Comparison of ENCODE assay signal across 9 cellular contexts in genomic region chr5:141476132-141476909, GRCh38. TPM values are rescaled to one million over a fixed set of nuclear protein-coding genes. Genes with fewer than 3 reads are reported as not detected.
DNase-seq lines count a peak whose midpoint lies in the region; ATAC-seq, FAIRE-seq and TF ChIP-seq lines count a peak whose summit lies in the region.
"Had no signal": no experiment of that assay in that cellular context is flagged by ENCODE, and none has a peak within 500 bp of the region (broad histone marks: within the 10 kb centered on the region; RNA-seq: fewer than 3 reads in every experiment).

No MANE protein-coding gene starts in this region.

- peaks cover 17% of the 10 kb centered on the region for H3K4me1 ChIP-seq in CD4-positive, CD25-positive, alpha-beta regulatory T cell (ENCODE audit: control insufficient read depth, insufficient read depth, low read length, poor library complexity, severe bottlenecking)
- H3K4me1 ChIP-seq in RWPE2 (ENCODE audit: insufficient read depth, poor library complexity, severe bottlenecking) = no peaks in the 10 kb centered on the region
- peaks cover 0 to 5% (median 3%) of the 10 kb centered on the region in 4 experiments; a peak in 4 of 7 replicates for H3K4me1 ChIP-seq in H1 (replicated peaks in 1 of 4; ENCODE audit: control insufficient read depth in 3 of 4, insufficient read depth in 4 of 4, low read length in 3 of 4)
- peaks cover 26% of the 10 kb centered on the region for H3K4me1 ChIP-seq in upper lobe of right lung

- H3K23ac ChIP-seq in H1 (ENCODE audit: insufficient read length) = no peak overlapping the region

- H4K91ac ChIP-seq in H1 (replicated peaks; ENCODE audit: insufficient read length, low read length) = no peak overlapping the region

- no peak overlapping the region for H2BK120ac ChIP-seq in H1 (replicated peaks; ENCODE audit: low read depth, low read length)

- intact Hi-C loops in upper lobe of right lung (cut with DNase I) = no loop called here

- no peak overlapping the region for H2BK5ac ChIP-seq in H1 (ENCODE audit: low read depth, low read length)

- TF ChIP-seq EP300 in H1 (IDR thresholded peaks at IDR 0.05; ENCODE audit: borderline replicate concordance in 1 of 2, low read depth in 2 of 2, low read length in 2 of 2) = no peak

- DNase-seq in CD4-positive, CD25-positive, alpha-beta regulatory T cell = peak in 1 of 3 donors; percentile 10
- no peak for DNase-seq in RWPE2 (ENCODE audit: low spot score)
- DNase-seq in H1 (ENCODE audit: low read depth in 1 of 2, low spot score in 2 of 2) = peak in 1 of 2 experiments; percentile 75
- DNase-seq in mesothelial cell of epicardium (ENCODE audit: low spot score in 2 of 2, unreplicated experiment in 2 of 2) = peak in 1 of 2 experiments; percentile 65
- peak; percentile 72 for DNase-seq in upper lobe of right lung
- DNase-seq in NCI-H187 treated with DMSO at 0.1 percent for 48 hours (lab: John Stamatoyannopoulos, UW) = no peak

- H2BK12ac ChIP-seq in H1 (ENCODE audit: low read depth, low read length) = no peak overlapping the region

- H3K23me2 ChIP-seq in H1 (ENCODE audit: low read depth, low read length) = no peaks in the 10 kb centered on the region; the same call in 1 of the 2 replicates

- H4K5ac ChIP-seq in H1 (ENCODE audit: insufficient read length, low read depth, low read length) = no peak overlapping the region

- no peak overlapping the region for H2BK15ac ChIP-seq in H1 (ENCODE audit: low read length)

- H3K27me3 ChIP-seq in CD4-positive, CD25-positive, alpha-beta regulatory T cell (ENCODE audit: control insufficient read depth, insufficient read depth, low read length) = peaks cover 50% of the 10 kb centered on the region
- H3K27me3 ChIP-seq in RWPE2 (ENCODE audit: insufficient read depth, poor library complexity, severe bottlenecking) = no peaks in the 10 kb centered on the region
- peaks cover 11 to 24% (median 23%) of the 10 kb centered on the region in 4 experiments for H3K27me3 ChIP-seq in H1 (replicated peaks in 1 of 4; ENCODE audit: control insufficient read depth in 3 of 4, extremely low read depth in 1 of 4, insufficient read depth in 3 of 4, low read length in 3 of 4)
- H3K27me3 ChIP-seq in upper lobe of right lung = peaks cover 6% of the 10 kb centered on the region

- peak overlapping the region; percentile 32 for H3K4me3 ChIP-seq in CD4-positive, CD25-positive, alpha-beta regulatory T cell (ENCODE audit: low read depth, low read length)
- H3K4me3 ChIP-seq in RWPE2 (ENCODE audit: severe bottlenecking) (peak overlapping the region; percentile 40), H1 (ENCODE audit: extremely low read depth in 1 of 4, insufficient read depth in 2 of 4, low read depth in 3 of 4, low read length in 4 of 4) (peak overlapping the region; percentile 68 to 85 (median 74)), upper lobe of right lung (peak overlapping the region; percentile 64)

- H3K27ac ChIP-seq in CD4-positive, CD25-positive, alpha-beta regulatory T cell (ENCODE audit: insufficient read depth, low read length, poor library complexity, severe bottlenecking) = no peak overlapping the region
- H3K27ac ChIP-seq in RWPE2 (ENCODE audit: poor library complexity, severe bottlenecking) = peak overlapping the region; percentile 55
- no peak overlapping the region for H3K27ac ChIP-seq in H1 (ENCODE audit: low read depth, low read length)
- H3K27ac ChIP-seq in upper lobe of right lung = peak overlapping the region; percentile 81

- peak overlapping the region; percentile 69; the same call in 1 of the 2 replicates for H4K8ac ChIP-seq in H1 (ENCODE audit: extremely low read depth, insufficient read depth, low read length)

- H2BK20ac ChIP-seq in H1 (ENCODE audit: low read length) = no peak overlapping the region

- no peak overlapping the region for H3K56ac ChIP-seq in H1 (replicated peaks; ENCODE audit: insufficient read length, low read depth, low read length)

- H2AFZ ChIP-seq in H1 (ENCODE audit: low read length) = peak overlapping the region; percentile 53

- peak in 1 of 2 donors; percentile 16 for ATAC-seq in CD4-positive, CD25-positive, alpha-beta regulatory T cell (ENCODE audit: low read depth in 2 of 2)
- ATAC-seq in GM19025 (IDR thresholded peaks at IDR 0.05; ENCODE audit: low read depth, unreplicated experiment) = peak; percentile 19
- ATAC-seq in HG03354 (IDR thresholded peaks at IDR 0.05; ENCODE audit: poor library complexity, severe bottlenecking, unreplicated experiment) = peak; percentile 28
- ATAC-seq in RWPE2 (ENCODE audit: low read depth) = peak; percentile 58
- peak; percentile 52 for ATAC-seq in upper lobe of right lung

- H3K9me3 Mint-ChIP-seq in CD4-positive, CD25-positive, alpha-beta regulatory T cell = peaks cover 0 to 1% (median 0%) of the 10 kb centered on the region in 7 donors
- no peaks in the 10 kb centered on the region for H3K9me3 Mint-ChIP-seq in mesothelial cell of epicardium

- H3K79me1 ChIP-seq in H1 (ENCODE audit: low read depth, low read length) = no peaks in the 10 kb centered on the region

- H3K4me1 Mint-ChIP-seq in CD4-positive, CD25-positive, alpha-beta regulatory T cell = peaks cover 0 to 22% (median 10%) of the 10 kb centered on the region in 4 donors
- peaks cover 43% of the 10 kb centered on the region for H3K4me1 Mint-ChIP-seq in mesothelial cell of epicardium

- CTCF ChIA-PET in H1 (lab: Charles Lee; ENCODE audit: partially characterized antibody) = interaction anchor here (0.7 to 8.6 kb wide), 19 partner anchors 14 to 267 kb away, joined by 3 to 218 read pairs (median 4); partner anchors contain the start of genes PCDHB12, PCDHGA10, PCDHGA12 and PCDHGA8

- TF ChIP-seq CTCF in RWPE2 (IDR thresholded peaks at IDR 0.05; ENCODE audit: poor library complexity, severe bottlenecking) (no peak), H1 (IDR thresholded peaks at IDR 0.05; ENCODE audit: control extremely low read depth in 1 of 3, insufficient read depth in 1 of 3, low read depth in 1 of 3, low read length in 3 of 3) (no peak), mesothelial cell of epicardium (IDR thresholded peaks at IDR 0.05; ENCODE audit: unreplicated experiment) (no peak), upper lobe of right lung (IDR thresholded peaks at IDR 0.05) (no peak)

- no peak overlapping the region for H3K14ac ChIP-seq in H1 (ENCODE audit: insufficient read length)

- WGBS in H1 (ENCODE audit: extremely low coverage in 1 of 2, insufficient coverage in 1 of 2, insufficient read length in 1 of 2, insufficient replicate concordance in 2 of 2, low coverage in 1 of 2, low lambda C conversion rate in 2 of 2, missing lambda C conversion rate in 1 of 2), 2 experiments = 9% methylated on average over 58 of the region's 58 CpGs; no CpG with 5 or more reads in 1 of the 2 experiments

- peak overlapping the region; percentile 27 to 74 (median 53) for H3K9ac ChIP-seq in H1 (replicated peaks in 1 of 4; ENCODE audit: extremely low read depth in 1 of 4, low read depth in 3 of 4, low read length in 3 of 4)

- H3K9me3 ChIP-seq in CD4-positive, CD25-positive, alpha-beta regulatory T cell (ENCODE audit: control insufficient read depth in 2 of 2, low read length in 2 of 2) = no peaks in the 10 kb centered on the region
- peaks cover 3% of the 10 kb centered on the region for H3K9me3 ChIP-seq in RWPE2 (ENCODE audit: severe bottlenecking)
- no peaks in the 10 kb centered on the region for H3K9me3 ChIP-seq in H1 (ENCODE audit: insufficient read depth in 2 of 2, low read depth in 1 of 2, low read length in 1 of 2)
- H3K9me3 ChIP-seq in upper lobe of right lung = no peaks in the 10 kb centered on the region

- peaks cover 71% of the 10 kb centered on the region for H3K27me3 Mint-ChIP-seq in CD4-positive, CD25-positive, alpha-beta regulatory T cell
- no peaks in the 10 kb centered on the region for H3K27me3 Mint-ChIP-seq in mesothelial cell of epicardium (ENCODE audit: low read depth)

- peak overlapping the region in 1 of 3 donors; percentile 44 for H3K27ac Mint-ChIP-seq in CD4-positive, CD25-positive, alpha-beta regulatory T cell
- peak overlapping the region; percentile 99 for H3K27ac Mint-ChIP-seq in mesothelial cell of epicardium

- peak overlapping the region; percentile 98 to 100 for H3K4me2 ChIP-seq in H1 (ENCODE audit: insufficient read depth in 1 of 2, low read depth in 2 of 2, low read length in 2 of 2)

- no peaks in the 10 kb centered on the region for H3K36me3 ChIP-seq in CD4-positive, CD25-positive, alpha-beta regulatory T cell (ENCODE audit: control insufficient read depth, insufficient read depth, low read length)
- H3K36me3 ChIP-seq in RWPE2 (ENCODE audit: low read depth) = 0 out of 2 replicates have a peak, but pooled peaks cover 4% of the 10 kb centered on the region
- no peaks in the 10 kb centered on the region for H3K36me3 ChIP-seq in H1 (ENCODE audit: control insufficient read depth in 2 of 4, insufficient read depth in 4 of 4, low read length in 3 of 4)
- H3K36me3 ChIP-seq in upper lobe of right lung = no peaks in the 10 kb centered on the region

- no peak for TF ChIP-seq RAD21 in H1 (IDR thresholded peaks at IDR 0.05 in 1 of 2, conservative IDR thresholded peaks at IDR 0.05 in 1 of 2; ENCODE audit: low read depth in 2 of 2, low read length in 2 of 2)

- no peak overlapping the region for H3K4ac ChIP-seq in H1 (replicated peaks; ENCODE audit: insufficient read length, low read depth, low read length)

- FAIRE-seq in H1 (lab: Jason Lieb, UNC) = no peak
- FAIRE-seq: TTC549 had no signal

- no peak for TF ChIP-seq POLR2A in H1 (IDR thresholded peaks at IDR 0.05; ENCODE audit: control extremely low read depth in 1 of 2, low read depth in 2 of 2, low read length in 2 of 2)

- H3K18ac ChIP-seq in H1 (ENCODE audit: extremely low read depth, low read length) = no peak overlapping the region; the same call in 1 of the 2 replicates

- no peak overlapping the region for H2AK5ac ChIP-seq in H1 (ENCODE audit: low read depth, low read length)

- H3K4me3 Mint-ChIP-seq in CD4-positive, CD25-positive, alpha-beta regulatory T cell = peak overlapping the region; percentile 4 to 90 (median 81)
- H3K4me3 Mint-ChIP-seq in mesothelial cell of epicardium = peak overlapping the region; percentile 94

- POLR2A ChIA-PET in H1 (lab: Charles Lee; ENCODE audit: partially characterized antibody) = interaction anchor here (1.4 to 1.9 kb wide), 3 partner anchors 9 to 156 kb away, joined by 4 to 8 read pairs (median 6); partner anchors contain the start of gene TAF7

- no peaks in the 10 kb centered on the region for H3K36me3 Mint-ChIP-seq in CD4-positive, CD25-positive, alpha-beta regulatory T cell
- peaks cover 31% of the 10 kb centered on the region for H3K36me3 Mint-ChIP-seq in mesothelial cell of epicardium

- H4K20me1 ChIP-seq in H1 (replicated peaks in 1 of 2; ENCODE audit: control insufficient read depth in 1 of 2, insufficient read depth in 2 of 2, low read length in 2 of 2) = peaks cover 0 to 14% of the 10 kb centered on the region in 2 experiments

- no peaks in the 10 kb centered on the region for H3K79me2 ChIP-seq in H1 (ENCODE audit: control insufficient read depth in 1 of 2, insufficient read depth in 2 of 2, low read length in 2 of 2)

RNA-seq across cellular contexts. Expression of gene PCDHGC3, which starts 0.6 kb away (rescaled TPM):
- 0.35 TPM for total RNA-seq in CD4-positive, CD25-positive, alpha-beta regulatory T cell
- under 1 TPM in 1 of 4 donors, not detected in 3; 0.09 TPM for polyA plus RNA-seq in CD4-positive, CD25-positive, alpha-beta regulatory T cell
- total RNA-seq in H1 (2021; fragmentation: NEBNext Ultra II Directional; extraction: Animal tissue kit (Norgen Biotek cat#: 25700)) = 18.6 and 19.6 TPM in 2 replicates
- polyA plus RNA-seq in H1 (2011; rRNA removed) = 4.7 and 11.3 TPM in 2 replicates
- polyA plus RNA-seq in H1 (2011; cell fraction: cytosol; rRNA removed) = 4.5 TPM
- polyA plus RNA-seq in H1 (2011; cell fraction: nucleus; rRNA removed) = 7.3 TPM
- polyA plus RNA-seq in H1 (2012, experiment 1 of 2) = 25.4 to 29.6 TPM (median 28.0 TPM) in 4 replicates
- 27.0 TPM for polyA plus RNA-seq in H1 (2012, experiment 2 of 2)
- polyA plus RNA-seq in H1 (2013, experiment 1 of 2) = 56.3 TPM
- polyA plus RNA-seq in H1 (2013, experiment 2 of 2) = 50.4 TPM
- polyA minus RNA-seq in H1 (2011; rRNA and poly(A)+ RNA removed) = 8.8 and 9.8 TPM in 2 replicates
- 5.9 TPM for polyA minus RNA-seq in H1 (2011; cell fraction: cytosol; rRNA and poly(A)+ RNA removed)
- 14.3 TPM for polyA minus RNA-seq in H1 (2011; cell fraction: nucleus; rRNA and poly(A)+ RNA removed)
- total RNA-seq in mesothelial cell of epicardium = 80.2 to 82.9 TPM (median 80.6 TPM) in 3 replicates
- 109 TPM for total RNA-seq in upper lobe of right lung

RNA-seq across cellular contexts. Expression of gene PCDHGC4, which starts 8.5 kb away (rescaled TPM):
- not detected for total RNA-seq in CD4-positive, CD25-positive, alpha-beta regulatory T cell
- polyA plus RNA-seq in CD4-positive, CD25-positive, alpha-beta regulatory T cell = not detected
- 2.4 and 2.6 TPM in 2 replicates for total RNA-seq in H1 (2021; fragmentation: NEBNext Ultra II Directional; extraction: Animal tissue kit (Norgen Biotek cat#: 25700))
- polyA plus RNA-seq in H1 (2011; rRNA removed) = 2.1 and 2.8 TPM in 2 replicates
- 2.2 TPM for polyA plus RNA-seq in H1 (2011; cell fraction: cytosol; rRNA removed)
- 5.0 TPM for polyA plus RNA-seq in H1 (2011; cell fraction: nucleus; rRNA removed)
- 1.8 to 2.4 TPM (median 2.0 TPM) in 4 replicates for polyA plus RNA-seq in H1 (2012, experiment 1 of 2)
- 1.7 TPM for polyA plus RNA-seq in H1 (2012, experiment 2 of 2)
- polyA plus RNA-seq in H1 (2013, experiment 1 of 2) = 4.1 TPM
- 3.1 TPM for polyA plus RNA-seq in H1 (2013, experiment 2 of 2)
- polyA minus RNA-seq in H1 (2011; rRNA and poly(A)+ RNA removed) = 8.5 and 9.4 TPM in 2 replicates
- polyA minus RNA-seq in H1 (2011; cell fraction: cytosol; rRNA and poly(A)+ RNA removed) = 3.4 TPM
- polyA minus RNA-seq in H1 (2011; cell fraction: nucleus; rRNA and poly(A)+ RNA removed) = 12.8 TPM
- 5.2 to 6.2 TPM (median 5.2 TPM) in 3 replicates for total RNA-seq in mesothelial cell of epicardium
- total RNA-seq in upper lobe of right lung = 1.8 TPM

RNA-seq across cellular contexts. Expression of gene PCDHGC5, which starts 12.6 kb away (rescaled TPM):
- total RNA-seq in CD4-positive, CD25-positive, alpha-beta regulatory T cell = not detected
- not detected for polyA plus RNA-seq in CD4-positive, CD25-positive, alpha-beta regulatory T cell
- 0.78 and 1.1 TPM in 2 replicates for total RNA-seq in H1 (2021; fragmentation: NEBNext Ultra II Directional; extraction: Animal tissue kit (Norgen Biotek cat#: 25700))
- polyA plus RNA-seq in H1 (2011; rRNA removed) = 0.41 and 0.66 TPM in 2 replicates
- polyA plus RNA-seq in H1 (2011; cell fraction: cytosol; rRNA removed) = 0.28 TPM
- 4.3 TPM for polyA plus RNA-seq in H1 (2011; cell fraction: nucleus; rRNA removed)
- 0.28 to 0.43 TPM (median 0.35 TPM) in 4 replicates for polyA plus RNA-seq in H1 (2012, experiment 1 of 2)
- 0.14 TPM for polyA plus RNA-seq in H1 (2012, experiment 2 of 2)
- polyA plus RNA-seq in H1 (2013, experiment 1 of 2) = 0.39 TPM
- 0.22 TPM for polyA plus RNA-seq in H1 (2013, experiment 2 of 2)
- 4.3 and 5.6 TPM in 2 replicates for polyA minus RNA-seq in H1 (2011; rRNA and poly(A)+ RNA removed)
- polyA minus RNA-seq in H1 (2011; cell fraction: cytosol; rRNA and poly(A)+ RNA removed) = 0.37 TPM
- polyA minus RNA-seq in H1 (2011; cell fraction: nucleus; rRNA and poly(A)+ RNA removed) = 11.0 TPM
- total RNA-seq in mesothelial cell of epicardium (2.6 to 3.5 TPM (median 3.5 TPM) in 3 replicates), upper lobe of right lung (1.4 TPM)

RNA-seq across cellular contexts. Expression of gene PCDHGA12, which starts 46.0 kb away (rescaled TPM):
- not detected for total RNA-seq in CD4-positive, CD25-positive, alpha-beta regulatory T cell
- not detected for polyA plus RNA-seq in CD4-positive, CD25-positive, alpha-beta regulatory T cell
- 1.0 and 1.3 TPM in 2 replicates for total RNA-seq in H1 (2021; fragmentation: NEBNext Ultra II Directional; extraction: Animal tissue kit (Norgen Biotek cat#: 25700))
- polyA plus RNA-seq in H1 (2011; rRNA removed) = 0.88 and 1.2 TPM in 2 replicates
- 0.37 TPM for polyA plus RNA-seq in H1 (2011; cell fraction: cytosol; rRNA removed)
- 8.1 TPM for polyA plus RNA-seq in H1 (2011; cell fraction: nucleus; rRNA removed)
- 0.41 to 0.49 TPM (median 0.46 TPM) in 4 replicates for polyA plus RNA-seq in H1 (2012, experiment 1 of 2)
- not detected for polyA plus RNA-seq in H1 (2012, experiment 2 of 2)
- polyA plus RNA-seq in H1 (2013, experiment 1 of 2) = 0.36 TPM
- polyA plus RNA-seq in H1 (2013, experiment 2 of 2) = 0.31 TPM
- 2.4 and 2.7 TPM in 2 replicates for polyA minus RNA-seq in H1 (2011; rRNA and poly(A)+ RNA removed)
- 0.81 TPM for polyA minus RNA-seq in H1 (2011; cell fraction: cytosol; rRNA and poly(A)+ RNA removed)
- polyA minus RNA-seq in H1 (2011; cell fraction: nucleus; rRNA and poly(A)+ RNA removed) = 12.0 TPM
- total RNA-seq in mesothelial cell of epicardium (4.1 to 5.2 TPM (median 4.5 TPM) in 3 replicates), upper lobe of right lung (7.6 TPM)

RNA-seq across cellular contexts. Expression of gene PCDHGA11, which starts 55.5 kb away (rescaled TPM):
- total RNA-seq in CD4-positive, CD25-positive, alpha-beta regulatory T cell = not detected
- polyA plus RNA-seq in CD4-positive, CD25-positive, alpha-beta regulatory T cell = not detected
- total RNA-seq in H1 (2021; fragmentation: NEBNext Ultra II Directional; extraction: Animal tissue kit (Norgen Biotek cat#: 25700)) = 8.2 and 8.3 TPM in 2 replicates
- 2.2 and 2.7 TPM in 2 replicates for polyA plus RNA-seq in H1 (2011; rRNA removed)
- 1.5 TPM for polyA plus RNA-seq in H1 (2011; cell fraction: cytosol; rRNA removed)
- polyA plus RNA-seq in H1 (2011; cell fraction: nucleus; rRNA removed) = 7.0 TPM
- polyA plus RNA-seq in H1 (2012, experiment 1 of 2) = 1.5 to 2.4 TPM (median 1.7 TPM) in 4 replicates
- 1.2 TPM for polyA plus RNA-seq in H1 (2012, experiment 2 of 2)
- polyA plus RNA-seq in H1 (2013, experiment 1 of 2) = 6.6 TPM
- 5.2 TPM for polyA plus RNA-seq in H1 (2013, experiment 2 of 2)
- 7.0 and 8.0 TPM in 2 replicates for polyA minus RNA-seq in H1 (2011; rRNA and poly(A)+ RNA removed)
- polyA minus RNA-seq in H1 (2011; cell fraction: cytosol; rRNA and poly(A)+ RNA removed) = 4.0 TPM
- polyA minus RNA-seq in H1 (2011; cell fraction: nucleus; rRNA and poly(A)+ RNA removed) = 30.1 TPM
- total RNA-seq in mesothelial cell of epicardium = 5.7 to 6.0 TPM (median 6.0 TPM) in 3 replicates
- total RNA-seq in upper lobe of right lung = 2.6 TPM

Comparison
In these comparisons a context has a peak if more than half of its experiments do, and no peak if none do; other contexts are left out.
1. H3K27ac ChIP-seq: peak in RWPE2 (single experiment) and upper lobe of right lung (single experiment); none in CD4-positive, CD25-positive, alpha-beta regulatory T cell (single experiment) and H1 (single experiment).
2. RNA of gene PCDHGC3, which starts 0.6 kb away (total RNA-seq): 109 TPM in upper lobe of right lung (single experiment), 80.2 to 82.9 TPM in mesothelial cell of epicardium and 18.6 to 19.6 TPM in H1; 0.35 TPM in CD4-positive, CD25-positive, alpha-beta regulatory T cell (single experiment); every median in the first group is over 10 times any median in the second.
3. Peak in every context shown above with its lines, with median percentiles within 50 percentile points of each other: H3K4me3 ChIP-seq.